ENCODE assay signal across 17 cellular contexts in the genomic region with DNA sequence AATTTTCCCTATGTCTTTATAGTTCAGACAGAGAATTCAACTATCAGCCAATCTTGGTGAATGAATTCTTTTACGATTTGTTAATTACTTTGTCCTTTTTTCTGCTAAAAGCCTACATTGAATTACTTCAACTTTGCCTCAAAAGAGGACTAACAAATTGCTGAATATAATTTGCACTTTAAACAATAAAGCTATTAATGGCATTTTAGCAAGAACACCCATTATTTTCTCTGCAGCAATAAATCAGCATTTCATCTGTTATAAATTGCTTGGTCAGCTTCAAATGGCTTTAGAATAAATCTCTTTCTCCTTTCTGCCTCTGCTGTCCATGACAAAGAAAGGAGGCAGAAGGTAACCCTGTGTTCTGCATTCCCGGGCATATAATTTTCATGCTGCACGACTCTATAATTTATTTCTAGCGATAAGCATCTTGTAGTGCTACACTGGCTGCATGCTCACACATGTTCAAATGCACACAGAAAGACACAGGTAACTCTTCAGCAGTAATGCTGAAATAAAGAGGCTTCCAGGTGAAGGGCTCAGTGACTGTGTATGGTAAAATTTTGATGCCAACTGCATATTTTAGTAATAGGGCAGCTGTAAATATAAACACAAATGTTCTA.
DNase-seq lines count a peak whose midpoint lies in the region; ATAC-seq, FAIRE-seq and TF ChIP-seq lines count a peak whose summit lies in the region.
"Had no signal": no experiment of that assay in that cellular context is flagged by ENCODE, and none has a peak within 500 bp of the region (broad histone marks: within the 10 kb centered on the region; RNA-seq: fewer than 3 reads in every experiment).

No MANE protein-coding gene starts in this region.

- H3K79me2 ChIP-seq in K562 (ENCODE audit: control insufficient read depth, insufficient read depth, low read length) (no peaks in the 10 kb centered on the region), smooth muscle cell (ENCODE audit: low read depth) (no peaks in the 10 kb centered on the region)

- TF ChIP-seq EP300 in K562 (IDR thresholded peaks at IDR 0.05; ENCODE audit: low read length): no peak

- no peak for TF ChIP-seq RAD21 in K562 (CRISPR knock-in tag; conservative IDR thresholded peaks at IDR 0.05 in 1 of 2, IDR thresholded peaks at IDR 0.05 in 1 of 2)

- H4K20me1 ChIP-seq in K562 (replicated peaks; ENCODE audit: control insufficient read depth, insufficient read depth, low read length) (no peaks in the 10 kb centered on the region), smooth muscle cell (ENCODE audit: low read depth) (no peaks in the 10 kb centered on the region)

- H3K27ac ChIP-seq in K562 (ENCODE audit: extremely low read depth, low read depth, low read length) (no peak overlapping the region), smooth muscle cell (ENCODE audit: low read depth) (no peak overlapping the region)

- H3K27me3 ChIP-seq in K562 (ENCODE audit: control insufficient read depth in 2 of 2, insufficient read depth in 2 of 2, low read length in 2 of 2) (0 out of 5 replicates have a peak, but pooled peaks cover 0 to 8% of the 10 kb centered on the region in 2 experiments), smooth muscle cell (ENCODE audit: low read depth) (no peaks in the 10 kb centered on the region)

- DNase-seq in NCI-H2171 treated with DMSO at 0.1 percent for 48 hours (lab: John Stamatoyannopoulos, UW) (peak; percentile 15), NCI-H2171 (lab: John Stamatoyannopoulos, UW) (no peak), NCI-H2227 (lab: John Stamatoyannopoulos, UW; ENCODE audit: unreplicated experiment) (peak; percentile 68), K562 (ENCODE audit: extremely low read depth in 1 of 4, low spot score in 3 of 4) (no peak), smooth muscle cell (lab: John Stamatoyannopoulos, UW; ENCODE audit: unreplicated experiment) (no peak), lower leg skin (ENCODE audit: low spot score in 2 of 2) (no peak)
- no peak for DNase-seq in activated T-cell treated with anti-CD3 and anti-CD28 coated beads, Interleukin-2, amount 50 U/mL, for 48 hours
- DNase-seq: Kasumi-1; NCI-H2029 treated with DMSO at 0.1 percent for 48 hours; NCI-H510A; NCI-H748 treated with DMSO at 0.1 percent for 48 hours; NK-92 treated with Interleukin-12 subunit alpha and Interleukin-12 subunit beta, amount 100 ng/mL, for 24 hours; SIG-M5 had no signal

- BruUV-seq in K562 (replicated peaks; lab: Mats Ljungman, UMichigan): no TSS peak

- no peak for ATAC-seq in K562
- ATAC-seq in GM21723 (IDR thresholded peaks at IDR 0.05; ENCODE audit: unreplicated experiment): no peak
- ATAC-seq: Panc1 had no signal

- H3K4me3 ChIP-seq in K562 (no peak overlapping the region), smooth muscle cell (no peak overlapping the region), lower leg skin (ENCODE audit: low read depth, poor library complexity, severe bottlenecking) (no peak overlapping the region)

- in situ Hi-C loops in K562 (cut with MboI): no loop called here

- TF ChIP-seq CTCF in K562 (IDR thresholded peaks at IDR 0.05 in 2 of 3, conservative IDR thresholded peaks at IDR 0.05 in 1 of 3; ENCODE audit: insufficient read depth in 2 of 3, low read depth in 1 of 3, low read length in 3 of 3) (no peak), smooth muscle cell (IDR thresholded peaks at IDR 0.05; ENCODE audit: borderline replicate concordance, insufficient read depth, poor library complexity, severe bottlenecking) (no peak), lower leg skin (IDR thresholded peaks at IDR 0.05) (no peak)

- CTCF ChIA-PET in K562 (lab: Yijun Ruan, JAX; ENCODE audit: low intra/inter-chr PET ratio): no interaction called here

- intact Hi-C loops in K562 (cut with micrococcal nuclease) (no loop called here), lower leg skin (cut with DNase I; ENCODE audit: low total_unique reads) (no loop called here)

- no peaks in the 10 kb centered on the region for H3K9me1 ChIP-seq in K562 (ENCODE audit: control insufficient read depth, insufficient read depth, low read length)

- no peaks in the 10 kb centered on the region for H3K9me3 ChIP-seq in K562 (replicated peaks; ENCODE audit: control insufficient read depth, insufficient read depth, low read depth, low read length)
- H3K9me3 ChIP-seq in smooth muscle cell (replicated peaks; ENCODE audit: low read depth): no peaks in the 10 kb centered on the region

- H3K9ac ChIP-seq in K562 (ENCODE audit: insufficient read depth in 1 of 2, low read depth in 2 of 2, low read length in 2 of 2): no peak overlapping the region
- H3K9ac ChIP-seq in smooth muscle cell (ENCODE audit: low read depth): no peak overlapping the region

- POLR2A ChIA-PET in K562 (lab: Yijun Ruan, JAX): no interaction called here

- no peaks in the 10 kb centered on the region for H3F3A ChIP-seq in smooth muscle cell (ENCODE audit: low read depth)

- H3K36me3 ChIP-seq in K562 (ENCODE audit: control insufficient read depth, insufficient read depth, low read length) (no peaks in the 10 kb centered on the region), smooth muscle cell (ENCODE audit: low read depth) (no peaks in the 10 kb centered on the region)

- H3K4me1 ChIP-seq in K562 (replicated peaks in 1 of 2; ENCODE audit: control insufficient read depth in 2 of 2, insufficient read depth in 2 of 2, low read length in 2 of 2): no peaks in the 10 kb centered on the region
- no peaks in the 10 kb centered on the region for H3K4me1 ChIP-seq in smooth muscle cell (ENCODE audit: low read depth)

- H2AFZ ChIP-seq in K562 (ENCODE audit: low read depth, low read length) (no peak overlapping the region), smooth muscle cell (ENCODE audit: low read depth) (no peak overlapping the region)

- 3% methylated on average over 4 of the region's 4 CpGs for WGBS in K562 (ENCODE audit: insufficient coverage, low coverage, missing lambda C conversion rate)
- WGBS in smooth muscle cell (ENCODE audit: low lambda C conversion rate): 83% methylated on average over 4 of the region's 4 CpGs
- 46 to 50% methylated on average over 4 of the region's 4 CpGs for WGBS in lower leg skin, 2 donors

- no peak for FAIRE-seq in K562 (lab: Jason Lieb, UNC)
- FAIRE-seq: A204.1, H54 had no signal

- H3K4me2 ChIP-seq in K562 (ENCODE audit: insufficient read depth, low read length) (no peak overlapping the region), smooth muscle cell (peak overlapping the region; percentile 13)

- no peak for TF ChIP-seq POLR2A in K562 (conservative IDR thresholded peaks at IDR 0.05)
- no peak for TF ChIP-seq POLR2A in lower leg skin (IDR thresholded peaks at IDR 0.05)

TF ChIP-seq in K562, 482 proteins besides CTCF, POLR2A, EP300 and RAD21:
- no peak for TF ChIP-seq SIN3B (IDR thresholded peaks at IDR 0.05; ENCODE audit: low read depth)
- no peak for TF ChIP-seq GATA2 (CRISPR knock-in tag; IDR thresholded peaks at IDR 0.05)
- 0 out of 2 replicates have a peak, but pooled peaks have one; percentile 15 for TF ChIP-seq ZNF316 (IDR thresholded peaks at IDR 0.05)

Comparison
In these comparisons a context has a peak if more than half of its experiments do, and no peak if none do; other contexts are left out.
1. DNase-seq: peak in NCI-H2171 treated with DMSO at 0.1 percent for 48 hours (single experiment) and NCI-H2227 (single experiment); none in NCI-H2171 (single experiment), K562 (0 of 4), smooth muscle cell (single experiment), activated T-cell treated with anti-CD3 and anti-CD28 coated beads, Interleukin-2, amount 50 U/mL, for 48 hours (0 of 2) and lower leg skin (0 of 2).